Comparison of ENCODE assay signal across 1 cellular context in the genomic region with DNA sequence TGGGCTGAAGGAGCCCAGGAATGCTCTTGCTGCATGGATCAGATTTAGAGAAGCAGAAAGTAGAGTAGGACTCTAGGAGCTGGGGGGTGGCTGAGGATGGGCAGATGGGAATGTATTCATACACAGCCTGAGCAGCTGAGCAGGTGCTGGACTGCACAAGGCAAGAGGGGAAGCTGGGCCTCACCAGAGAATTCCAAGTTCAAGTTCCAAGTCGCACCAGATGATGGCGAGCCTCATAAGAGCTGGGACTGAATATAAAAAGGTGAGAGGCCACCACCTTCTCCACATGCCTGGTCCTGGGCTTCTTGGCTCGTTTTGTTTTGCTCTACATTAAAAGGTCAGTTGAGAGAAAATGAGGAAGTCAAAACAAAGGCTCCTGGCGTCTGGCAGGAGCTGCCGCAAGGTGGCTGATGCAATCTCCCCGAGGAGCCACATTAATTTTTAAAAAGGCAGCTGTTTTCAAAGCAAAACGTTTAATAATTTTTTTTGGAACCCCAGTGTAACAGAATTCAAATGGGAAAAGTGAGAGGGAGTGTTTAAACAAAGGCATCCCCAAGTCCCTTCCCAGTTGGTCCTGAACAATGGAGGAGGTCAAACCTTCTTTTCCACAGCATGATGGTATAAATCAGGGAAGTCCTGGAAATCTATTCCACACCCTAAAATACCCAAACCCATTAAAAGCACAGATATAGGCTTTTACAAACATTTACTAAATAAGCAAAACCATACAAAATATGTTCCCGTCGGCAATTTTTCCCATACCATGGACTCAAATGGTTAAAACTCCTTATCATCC.
TF ChIP-seq lines count a peak whose summit lies in the region.

No MANE protein-coding gene starts in this region.

TF ChIP-seq in endothelial cell of umbilical vein, 7 proteins besides CTCF, POLR2A, EP300 and RAD21:
- no peak for TF ChIP-seq POLR2AphosphoS5 (IDR thresholded peaks at IDR 0.05; ENCODE audit: insufficient read depth, low read depth, low read length)
- no peak for TF ChIP-seq GATA2 (IDR thresholded peaks at IDR 0.05; ENCODE audit: insufficient read depth, insufficient read length, low read depth, low read length)
- TF ChIP-seq MAX (IDR thresholded peaks at IDR 0.05; ENCODE audit: insufficient read depth, insufficient read length), result no peak
- TF ChIP-seq FOS (IDR thresholded peaks at IDR 0.05; ENCODE audit: borderline replicate concordance, insufficient read depth, low read length), result no peak
- no peak for TF ChIP-seq EZH2 (IDR thresholded peaks at IDR 0.05; ENCODE audit: borderline replicate concordance, low read depth, low read length, severe bottlenecking)
